24 cellular contexts compared by ENCODE assay signal in the genomic region with DNA sequence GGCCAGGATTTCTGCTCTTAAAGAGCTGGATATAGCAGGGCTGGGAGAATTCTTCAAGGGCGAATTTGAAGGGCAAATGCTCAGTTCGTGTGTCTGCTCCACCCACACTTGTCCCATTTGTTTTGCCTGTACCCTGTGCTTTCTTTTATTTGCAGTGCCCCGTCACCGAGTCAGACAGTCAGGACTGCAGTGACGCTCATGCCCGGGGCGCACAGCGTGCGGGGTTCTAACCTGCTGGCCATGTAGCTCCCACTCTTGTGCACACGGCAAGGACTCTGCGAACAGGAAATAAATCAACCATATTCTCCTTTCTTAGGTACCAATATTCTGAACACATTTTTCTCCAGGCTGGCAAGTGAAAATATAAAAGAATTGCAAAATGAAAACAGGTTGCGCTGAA.
"Had no signal": no experiment of that assay in that cellular context is flagged by ENCODE, and none has a peak within 500 bp of the region (broad histone marks: within the 10 kb centered on the region; RNA-seq: fewer than 3 reads in every experiment).

No MANE protein-coding gene starts in this region.

- H3K4me1 ChIP-seq: colonic mucosa, esophagus muscularis mucosa, gastrocnemius medialis, gastroesophageal sphincter, heart left ventricle, heart right ventricle had no signal

- H3K4me3 ChIP-seq: colonic mucosa, coronary artery, dorsolateral prefrontal cortex, esophagus muscularis mucosa, esophagus squamous epithelium, gastrocnemius medialis, gastroesophageal sphincter, heart left ventricle, heart right ventricle had no signal

- H3K27ac Mint-ChIP-seq: dendritic cell treated with granulocyte-macrophage colony-stimulating factor and Interleukin-4, amounts not matched to agents 40 ng/mL and 50 ng/mL, for 4 days; effector memory CD8-positive, alpha-beta T cell; endodermal cell had no signal

- H3K27me3 Mint-ChIP-seq: dendritic cell treated with granulocyte-macrophage colony-stimulating factor and Interleukin-4, amounts not matched to agents 40 ng/mL and 50 ng/mL, for 4 days; effector memory CD8-positive, alpha-beta T cell had no signal

- H3K9me3 Mint-ChIP-seq: dendritic cell treated with granulocyte-macrophage colony-stimulating factor and Interleukin-4, amounts not matched to agents 40 ng/mL and 50 ng/mL, for 4 days; effector memory CD8-positive, alpha-beta T cell; endodermal cell had no signal

- H3K4me3 Mint-ChIP-seq: dendritic cell treated with granulocyte-macrophage colony-stimulating factor and Interleukin-4, amounts not matched to agents 40 ng/mL and 50 ng/mL, for 4 days; effector memory CD8-positive, alpha-beta T cell; endodermal cell had no signal

- DNase-seq: colonic mucosa; cortex of kidney; dermis blood vessel endothelial cell; dorsolateral prefrontal cortex; effector CD4-positive, alpha-beta T cell; effector CD8-positive, alpha-beta T cell; effector memory CD4-positive, alpha-beta T cell; effector memory CD8-positive, alpha-beta T cell; endodermal cell; erythroblast; esophagus squamous epithelium; foreskin fibroblast; foreskin keratinocyte; foreskin melanocyte; gastrocnemius medialis; glutamatergic neuron; head of caudate nucleus; heart left ventricle; heart right ventricle had no signal

- H3K27me3 ChIP-seq: colonic mucosa, dorsolateral prefrontal cortex, esophagus muscularis mucosa, esophagus squamous epithelium, foreskin keratinocyte, gastrocnemius medialis, gastroesophageal sphincter, heart left ventricle, heart right ventricle had no signal

- H3K36me3 ChIP-seq: colonic mucosa, esophagus squamous epithelium, gastrocnemius medialis had no signal

- H3K9me3 ChIP-seq: colonic mucosa, esophagus muscularis mucosa, esophagus squamous epithelium, gastrocnemius medialis, gastroesophageal sphincter, heart left ventricle, heart right ventricle had no signal

- H3K27ac ChIP-seq: colonic mucosa, coronary artery, dorsolateral prefrontal cortex, epithelial cell of prostate, esophagus muscularis mucosa, esophagus squamous epithelium, foreskin keratinocyte, gastrocnemius medialis, gastroesophageal sphincter, heart left ventricle, heart right ventricle had no signal
